25 cellular contexts compared by ENCODE assay signal in genomic region chr21:33099131-33099530, GRCh38. TPM values are rescaled to one million over a fixed set of nuclear protein-coding genes. Genes with fewer than 3 reads are reported as not detected.
"Had no signal": no experiment of that assay in that cellular context is flagged by ENCODE, and none has a peak within 500 bp of the region (broad histone marks: within the 10 kb centered on the region; RNA-seq: fewer than 3 reads in every experiment).

No MANE protein-coding gene starts in this region.

- H3K36me3 ChIP-seq: MG63, SJSA1 had no signal

- H3K9me3 ChIP-seq: MG63, SJSA1 had no signal

- H3K4me1 ChIP-seq: SJSA1 had no signal

- H3K27ac ChIP-seq: HL-60, RWPE1, SJSA1, SK-N-MC had no signal

- ATAC-seq: Panc1, PC-3 had no signal

- H3K4me3 ChIP-seq: MG63, SJSA1, SK-N-MC had no signal

- H3K27me3 ChIP-seq: MG63 had no signal

- DNase-seq: Karpas-422; KG1; MG63; NCI-H1105 treated with DMSO at 0.1 percent for 48 hours; NCI-H1436; NCI-H187; NCI-H2029; NCI-H2081 treated with DMSO at 0.1 percent for 48 hours; NCI-H2171; NCI-H226; NCI-H446; NCI-H510A; NCI-H524 treated with DMSO at 0.1 percent for 48 hours; NCI-H69; NCI-H774; NK-92 treated with Interleukin-12 subunit alpha and Interleukin-12 subunit beta, amount 100 ng/mL, for 24 hours; PC-3; SHP77 had no signal

RNA-seq across cellular contexts. Expression of gene OLIG1, which starts 29.2 kb away (rescaled TPM):
- total RNA-seq: OCI-LY7; PC-3; SJSA1; T-helper 1 cell treated with Interleukin-12 subunit alpha and Interleukin-12 subunit beta and Interleukin-4 antibody, amounts not matched to agents 30 ng/mL and 1 ng/mL, for 36 hours had no signal
